In genomic region chr12:56632701-56633464, GRCh38 we compare ENCODE assay signal across 2 cellular contexts.
A peak's percentile ranks its signal among the peaks of the same experiment; 100 is the strongest.
TF ChIP-seq lines count a peak whose summit lies in the region.

No MANE protein-coding gene starts in this region.

TF ChIP-seq in GM12878, 131 proteins besides CTCF, POLR2A, EP300 and RAD21:
- TF ChIP-seq MEF2B (IDR thresholded peaks at IDR 0.05; ENCODE audit: partially characterized antibody, poor library complexity, severe bottlenecking) (peak; percentile 72), POLR2AphosphoS5 (IDR thresholded peaks at IDR 0.05; ENCODE audit: low read length) (no peak)

TF ChIP-seq in GM12891, 5 proteins besides CTCF, POLR2A, EP300 and RAD21:
- no peak for TF ChIP-seq TAF1 (IDR thresholded peaks at IDR 0.05; ENCODE audit: low read depth, low read length)
- TF ChIP-seq PAX5 (IDR thresholded peaks at IDR 0.05; ENCODE audit: insufficient read depth, low read length, severe bottlenecking), result no peak
- no peak for TF ChIP-seq POU2F2 (IDR thresholded peaks at IDR 0.05; ENCODE audit: low read depth, low read length)
- TF ChIP-seq POLR2AphosphoS5 (IDR thresholded peaks at IDR 0.05; ENCODE audit: low read depth, low read length), result no peak
- no peak for TF ChIP-seq SPI1 (IDR thresholded peaks at IDR 0.05; ENCODE audit: low read depth, low read length)
